In the genomic region with DNA sequence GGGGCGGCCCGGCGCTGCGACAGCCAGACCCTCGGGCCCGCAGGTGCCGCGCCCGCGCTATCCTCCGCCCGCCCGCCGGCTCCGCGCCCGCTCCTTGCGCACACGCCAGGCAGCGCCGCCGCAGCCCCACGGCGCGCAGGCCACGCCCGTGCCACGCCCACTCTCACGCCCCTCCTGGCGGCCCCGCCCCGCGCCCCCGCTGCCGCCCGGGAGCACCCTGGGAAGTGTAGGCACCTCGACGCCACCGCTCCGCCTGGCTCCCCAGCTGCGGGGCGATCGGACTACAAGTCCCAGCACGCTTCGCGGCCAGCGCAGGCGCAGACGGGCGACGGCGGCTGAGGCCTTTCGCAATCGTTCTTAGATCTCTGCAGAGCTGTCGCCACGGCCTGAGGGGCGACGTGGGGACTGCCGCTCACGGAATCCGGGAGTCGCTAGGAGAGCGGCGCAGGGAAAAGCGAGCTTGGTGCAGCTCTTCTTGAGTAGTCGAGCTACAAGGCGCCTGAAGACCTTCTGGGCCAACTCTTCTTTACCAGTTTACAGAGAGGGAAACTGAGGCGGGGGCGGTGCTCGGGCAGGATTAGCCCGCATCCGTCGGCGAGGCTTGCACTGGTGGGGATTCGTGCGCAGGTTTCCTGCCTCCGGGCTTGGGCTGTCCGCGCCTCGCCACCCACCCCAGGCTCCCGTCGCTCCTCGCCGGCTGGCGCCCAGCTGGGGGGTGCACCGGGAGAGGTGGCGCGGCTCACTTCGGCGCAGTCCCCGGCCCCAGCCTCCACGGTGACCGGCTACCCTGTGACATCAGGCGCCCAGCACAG, we compare ENCODE assay signal across 1 cellular context.
TF ChIP-seq lines count a peak whose summit lies in the region.

A gene (minus strand): TSS at position 104 of the 812 bp plus-strand sequence. CDS start 124 bp downstream, outside the sequence.

TF ChIP-seq in K562, 482 proteins besides CTCF, POLR2A, EP300 and RAD21 (continued from another document and continues in another):
- TF ChIP-seq, protein P1, sequence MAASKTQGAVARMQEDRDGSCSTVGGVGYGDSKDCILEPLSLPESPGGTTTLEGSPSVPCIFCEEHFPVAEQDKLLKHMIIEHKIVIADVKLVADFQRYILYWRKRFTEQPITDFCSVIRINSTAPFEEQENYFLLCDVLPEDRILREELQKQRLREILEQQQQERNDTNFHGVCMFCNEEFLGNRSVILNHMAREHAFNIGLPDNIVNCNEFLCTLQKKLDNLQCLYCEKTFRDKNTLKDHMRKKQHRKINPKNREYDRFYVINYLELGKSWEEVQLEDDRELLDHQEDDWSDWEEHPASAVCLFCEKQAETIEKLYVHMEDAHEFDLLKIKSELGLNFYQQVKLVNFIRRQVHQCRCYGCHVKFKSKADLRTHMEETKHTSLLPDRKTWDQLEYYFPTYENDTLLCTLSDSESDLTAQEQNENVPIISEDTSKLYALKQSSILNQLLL (CRISPR knock-in tag; IDR thresholded peaks at IDR 0.05; ENCODE audit: borderline replicate concordance): no peak
- TF ChIP-seq, protein P2, sequence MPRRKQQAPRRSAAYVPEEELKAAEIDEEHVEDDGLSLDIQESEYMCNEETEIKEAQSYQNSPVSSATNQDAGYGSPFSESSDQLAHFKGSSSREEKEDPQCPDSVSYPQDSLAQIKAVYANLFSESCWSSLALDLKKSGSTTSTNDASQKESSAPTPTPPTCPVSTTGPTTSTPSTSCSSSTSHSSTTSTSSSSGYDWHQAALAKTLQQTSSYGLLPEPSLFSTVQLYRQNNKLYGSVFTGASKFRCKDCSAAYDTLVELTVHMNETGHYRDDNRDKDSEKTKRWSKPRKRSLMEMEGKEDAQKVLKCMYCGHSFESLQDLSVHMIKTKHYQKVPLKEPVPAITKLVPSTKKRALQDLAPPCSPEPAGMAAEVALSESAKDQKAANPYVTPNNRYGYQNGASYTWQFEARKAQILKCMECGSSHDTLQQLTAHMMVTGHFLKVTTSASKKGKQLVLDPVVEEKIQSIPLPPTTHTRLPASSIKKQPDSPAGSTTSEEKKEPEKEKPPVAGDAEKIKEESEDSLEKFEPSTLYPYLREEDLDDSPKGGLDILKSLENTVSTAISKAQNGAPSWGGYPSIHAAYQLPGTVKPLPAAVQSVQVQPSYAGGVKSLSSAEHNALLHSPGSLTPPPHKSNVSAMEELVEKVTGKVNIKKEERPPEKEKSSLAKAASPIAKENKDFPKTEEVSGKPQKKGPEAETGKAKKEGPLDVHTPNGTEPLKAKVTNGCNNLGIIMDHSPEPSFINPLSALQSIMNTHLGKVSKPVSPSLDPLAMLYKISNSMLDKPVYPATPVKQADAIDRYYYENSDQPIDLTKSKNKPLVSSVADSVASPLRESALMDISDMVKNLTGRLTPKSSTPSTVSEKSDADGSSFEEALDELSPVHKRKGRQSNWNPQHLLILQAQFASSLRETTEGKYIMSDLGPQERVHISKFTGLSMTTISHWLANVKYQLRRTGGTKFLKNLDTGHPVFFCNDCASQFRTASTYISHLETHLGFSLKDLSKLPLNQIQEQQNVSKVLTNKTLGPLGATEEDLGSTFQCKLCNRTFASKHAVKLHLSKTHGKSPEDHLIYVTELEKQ (CRISPR knock-in tag; IDR thresholded peaks at IDR 0.05): no peak
- TF ChIP-seq HMG20A (CRISPR knock-in tag; conservative IDR thresholded peaks at IDR 0.05) (no peak), TCF7L2 (IDR thresholded peaks at IDR 0.05; ENCODE audit: low read depth, low read length) (no peak), HMG20B (CRISPR knock-in tag; IDR thresholded peaks at IDR 0.05) (no peak), NFRKB (IDR thresholded peaks at IDR 0.05; ENCODE audit: low read depth) (no peak), ZNF695 (CRISPR knock-in tag; IDR thresholded peaks at IDR 0.05) (no peak), MEF2D (tag; conservative IDR thresholded peaks at IDR 0.05; ENCODE audit: low read depth) (no peak), SP1 (CRISPR knock-in tag; IDR thresholded peaks at IDR 0.05) (peak; percentile 65), YY1 (IDR thresholded peaks at IDR 0.05; ENCODE audit: borderline replicate concordance in 1 of 3, control insufficient read depth in 1 of 3, extremely low read depth in 1 of 3, insufficient read depth in 3 of 3, insufficient read length in 1 of 3, insufficient replicate concordance in 2 of 3, low read depth in 1 of 3, low read length in 2 of 3) (no peak), JUNB (CRISPR knock-in tag; conservative IDR thresholded peaks at IDR 0.05) (no peak), MCM7 (IDR thresholded peaks at IDR 0.05) (no peak), TCF7 (IDR thresholded peaks at IDR 0.05; ENCODE audit: borderline replicate concordance) (no peak), E2F3 (CRISPR knock-in tag; IDR thresholded peaks at IDR 0.05) (0 out of 2 replicates have a peak, but pooled peaks have one; percentile 54), HEY1 (CRISPR knock-in tag; IDR thresholded peaks at IDR 0.05; ENCODE audit: borderline replicate concordance) (no peak), ETS2 (tag; IDR thresholded peaks at IDR 0.05; ENCODE audit: borderline replicate concordance, poor library complexity, severe bottlenecking) (no peak), ZNF766 (CRISPR knock-in tag; conservative IDR thresholded peaks at IDR 0.05) (peak; percentile 83), TRIM24 (IDR thresholded peaks at IDR 0.05) (no peak), SLC30A9 (CRISPR knock-in tag; IDR thresholded peaks at IDR 0.05) (no peak), HLTF (IDR thresholded peaks at IDR 0.05) (no peak), PTTG1 (tag; IDR thresholded peaks at IDR 0.05; ENCODE audit: low read depth) (no peak), SOX6 (IDR thresholded peaks at IDR 0.05) (no peak), ZNF778 (CRISPR knock-in tag; IDR thresholded peaks at IDR 0.05) (no peak), POLR2AphosphoS5 (IDR thresholded peaks at IDR 0.05; ENCODE audit: control insufficient read depth, insufficient read depth, low read depth, low read length) (no peak), MEF2A (IDR thresholded peaks at IDR 0.05; ENCODE audit: control insufficient read depth, low read depth, low read length) (no peak), XRCC4 (IDR thresholded peaks at IDR 0.05; ENCODE audit: extremely low read depth, insufficient read depth, insufficient read length) (no peak), ZNF347 (CRISPR knock-in tag; IDR thresholded peaks at IDR 0.05; ENCODE audit: low read depth) (no peak), ARID2 (IDR thresholded peaks at IDR 0.05) (no peak), ZNF77 (CRISPR knock-in tag; IDR thresholded peaks at IDR 0.05) (no peak), ZFPM2 (CRISPR knock-in tag; IDR thresholded peaks at IDR 0.05) (no peak), ARNT (IDR thresholded peaks at IDR 0.05) (no peak), ARHGAP35 (IDR thresholded peaks at IDR 0.05; ENCODE audit: partially characterized antibody) (no peak), RBM34 (IDR thresholded peaks at IDR 0.05; ENCODE audit: borderline replicate concordance, insufficient read depth, low read length) (no peak), TOE1 (IDR thresholded peaks at IDR 0.05; ENCODE audit: borderline replicate concordance) (no peak), TOE1 (CRISPR knock-in tag; IDR thresholded peaks at IDR 0.05; ENCODE audit: borderline replicate concordance, low read depth) (no peak), MAFF (IDR thresholded peaks at IDR 0.05; ENCODE audit: low read length) (no peak), NFIC (IDR thresholded peaks at IDR 0.05) (no peak), ZNF785 (CRISPR knock-in tag; IDR thresholded peaks at IDR 0.05) (no peak), ETV5 (CRISPR knock-in tag; IDR thresholded peaks at IDR 0.05; ENCODE audit: low read depth) (no peak), HCFC1 (IDR thresholded peaks at IDR 0.05; ENCODE audit: low read depth, low read length) (peak; percentile 96), NCOA1 (IDR thresholded peaks at IDR 0.05; ENCODE audit: low read depth) (no peak), CBX3 (IDR thresholded peaks at IDR 0.05; ENCODE audit: borderline replicate concordance in 1 of 2, low read length in 2 of 2) (no peak)
- TF ChIP-seq, protein P3, sequence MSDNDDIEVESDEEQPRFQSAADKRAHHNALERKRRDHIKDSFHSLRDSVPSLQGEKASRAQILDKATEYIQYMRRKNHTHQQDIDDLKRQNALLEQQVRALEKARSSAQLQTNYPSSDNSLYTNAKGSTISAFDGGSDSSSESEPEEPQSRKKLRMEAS (CRISPR knock-in tag; IDR thresholded peaks at IDR 0.05): no peak
- TF ChIP-seq, protein P4, sequence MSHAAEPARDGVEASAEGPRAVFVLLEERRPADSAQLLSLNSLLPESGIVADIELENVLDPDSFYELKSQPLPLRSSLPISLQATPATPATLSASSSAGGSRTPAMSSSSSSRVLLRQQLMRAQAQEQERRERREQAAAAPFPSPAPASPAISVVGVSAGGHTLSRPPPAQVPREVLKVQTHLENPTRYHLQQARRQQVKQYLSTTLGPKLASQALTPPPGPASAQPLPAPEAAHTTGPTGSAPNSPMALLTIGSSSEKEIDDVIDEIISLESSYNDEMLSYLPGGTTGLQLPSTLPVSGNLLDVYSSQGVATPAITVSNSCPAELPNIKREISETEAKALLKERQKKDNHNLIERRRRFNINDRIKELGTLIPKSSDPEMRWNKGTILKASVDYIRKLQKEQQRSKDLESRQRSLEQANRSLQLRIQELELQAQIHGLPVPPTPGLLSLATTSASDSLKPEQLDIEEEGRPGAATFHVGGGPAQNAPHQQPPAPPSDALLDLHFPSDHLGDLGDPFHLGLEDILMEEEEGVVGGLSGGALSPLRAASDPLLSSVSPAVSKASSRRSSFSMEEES (CRISPR knock-in tag; IDR thresholded peaks at IDR 0.05): no peak
- TF ChIP-seq, protein P5, sequence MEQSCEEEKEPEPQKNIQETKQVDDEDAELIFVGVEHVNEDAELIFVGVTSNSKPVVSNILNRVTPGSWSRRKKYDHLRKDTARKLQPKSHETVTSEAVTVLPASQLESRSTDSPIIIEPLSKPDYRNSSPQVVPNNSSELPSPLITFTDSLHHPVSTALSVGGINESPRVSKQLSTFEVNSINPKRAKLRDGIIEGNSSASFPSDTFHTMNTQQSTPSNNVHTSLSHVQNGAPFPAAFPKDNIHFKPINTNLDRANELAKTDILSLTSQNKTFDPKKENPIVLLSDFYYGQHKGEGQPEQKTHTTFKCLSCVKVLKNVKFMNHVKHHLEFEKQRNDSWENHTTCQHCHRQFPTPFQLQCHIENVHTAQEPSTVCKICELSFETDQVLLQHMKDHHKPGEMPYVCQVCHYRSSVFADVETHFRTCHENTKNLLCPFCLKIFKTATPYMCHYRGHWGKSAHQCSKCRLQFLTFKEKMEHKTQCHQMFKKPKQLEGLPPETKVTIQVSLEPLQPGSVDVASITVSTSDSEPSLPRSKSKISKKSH (CRISPR knock-in tag; IDR thresholded peaks at IDR 0.05): no peak
- TF ChIP-seq, protein P6, sequence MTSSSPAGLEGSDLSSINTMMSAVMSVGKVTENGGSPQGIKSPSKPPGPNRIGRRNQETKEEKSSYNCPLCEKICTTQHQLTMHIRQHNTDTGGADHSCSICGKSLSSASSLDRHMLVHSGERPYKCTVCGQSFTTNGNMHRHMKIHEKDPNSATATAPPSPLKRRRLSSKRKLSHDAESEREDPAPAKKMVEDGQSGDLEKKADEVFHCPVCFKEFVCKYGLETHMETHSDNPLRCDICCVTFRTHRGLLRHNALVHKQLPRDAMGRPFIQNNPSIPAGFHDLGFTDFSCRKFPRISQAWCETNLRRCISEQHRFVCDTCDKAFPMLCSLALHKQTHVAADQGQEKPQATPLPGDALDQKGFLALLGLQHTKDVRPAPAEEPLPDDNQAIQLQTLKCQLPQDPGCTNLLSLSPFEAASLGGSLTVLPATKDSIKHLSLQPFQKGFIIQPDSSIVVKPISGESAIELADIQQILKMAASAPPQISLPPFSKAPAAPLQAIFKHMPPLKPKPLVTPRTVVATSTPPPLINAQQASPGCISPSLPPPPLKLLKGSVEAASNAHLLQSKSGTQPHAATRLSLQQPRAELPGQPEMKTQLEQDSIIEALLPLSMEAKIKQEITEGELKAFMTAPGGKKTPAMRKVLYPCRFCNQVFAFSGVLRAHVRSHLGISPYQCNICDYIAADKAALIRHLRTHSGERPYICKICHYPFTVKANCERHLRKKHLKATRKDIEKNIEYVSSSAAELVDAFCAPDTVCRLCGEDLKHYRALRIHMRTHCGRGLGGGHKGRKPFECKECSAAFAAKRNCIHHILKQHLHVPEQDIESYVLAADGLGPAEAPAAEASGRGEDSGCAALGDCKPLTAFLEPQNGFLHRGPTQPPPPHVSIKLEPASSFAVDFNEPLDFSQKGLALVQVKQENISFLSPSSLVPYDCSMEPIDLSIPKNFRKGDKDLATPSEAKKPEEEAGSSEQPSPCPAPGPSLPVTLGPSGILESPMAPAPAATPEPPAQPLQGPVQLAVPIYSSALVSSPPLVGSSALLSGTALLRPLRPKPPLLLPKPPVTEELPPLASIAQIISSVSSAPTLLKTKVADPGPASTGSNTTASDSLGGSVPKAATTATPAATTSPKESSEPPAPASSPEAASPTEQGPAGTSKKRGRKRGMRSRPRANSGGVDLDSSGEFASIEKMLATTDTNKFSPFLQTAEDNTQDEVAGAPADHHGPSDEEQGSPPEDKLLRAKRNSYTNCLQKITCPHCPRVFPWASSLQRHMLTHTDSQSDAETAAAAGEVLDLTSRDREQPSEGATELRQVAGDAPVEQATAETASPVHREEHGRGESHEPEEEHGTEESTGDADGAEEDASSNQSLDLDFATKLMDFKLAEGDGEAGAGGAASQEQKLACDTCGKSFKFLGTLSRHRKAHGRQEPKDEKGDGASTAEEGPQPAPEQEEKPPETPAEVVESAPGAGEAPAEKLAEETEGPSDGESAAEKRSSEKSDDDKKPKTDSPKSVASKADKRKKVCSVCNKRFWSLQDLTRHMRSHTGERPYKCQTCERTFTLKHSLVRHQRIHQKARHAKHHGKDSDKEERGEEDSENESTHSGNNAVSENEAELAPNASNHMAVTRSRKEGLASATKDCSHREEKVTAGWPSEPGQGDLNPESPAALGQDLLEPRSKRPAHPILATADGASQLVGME (CRISPR knock-in tag; IDR thresholded peaks at IDR 0.05): peak; percentile 68; the same call in 1 of the 2 replicates
- TF ChIP-seq, protein P7, sequence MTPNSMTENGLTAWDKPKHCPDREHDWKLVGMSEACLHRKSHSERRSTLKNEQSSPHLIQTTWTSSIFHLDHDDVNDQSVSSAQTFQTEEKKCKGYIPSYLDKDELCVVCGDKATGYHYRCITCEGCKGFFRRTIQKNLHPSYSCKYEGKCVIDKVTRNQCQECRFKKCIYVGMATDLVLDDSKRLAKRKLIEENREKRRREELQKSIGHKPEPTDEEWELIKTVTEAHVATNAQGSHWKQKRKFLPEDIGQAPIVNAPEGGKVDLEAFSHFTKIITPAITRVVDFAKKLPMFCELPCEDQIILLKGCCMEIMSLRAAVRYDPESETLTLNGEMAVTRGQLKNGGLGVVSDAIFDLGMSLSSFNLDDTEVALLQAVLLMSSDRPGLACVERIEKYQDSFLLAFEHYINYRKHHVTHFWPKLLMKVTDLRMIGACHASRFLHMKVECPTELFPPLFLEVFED (CRISPR knock-in tag; conservative IDR thresholded peaks at IDR 0.05): no peak
- TF ChIP-seq, protein P8, sequence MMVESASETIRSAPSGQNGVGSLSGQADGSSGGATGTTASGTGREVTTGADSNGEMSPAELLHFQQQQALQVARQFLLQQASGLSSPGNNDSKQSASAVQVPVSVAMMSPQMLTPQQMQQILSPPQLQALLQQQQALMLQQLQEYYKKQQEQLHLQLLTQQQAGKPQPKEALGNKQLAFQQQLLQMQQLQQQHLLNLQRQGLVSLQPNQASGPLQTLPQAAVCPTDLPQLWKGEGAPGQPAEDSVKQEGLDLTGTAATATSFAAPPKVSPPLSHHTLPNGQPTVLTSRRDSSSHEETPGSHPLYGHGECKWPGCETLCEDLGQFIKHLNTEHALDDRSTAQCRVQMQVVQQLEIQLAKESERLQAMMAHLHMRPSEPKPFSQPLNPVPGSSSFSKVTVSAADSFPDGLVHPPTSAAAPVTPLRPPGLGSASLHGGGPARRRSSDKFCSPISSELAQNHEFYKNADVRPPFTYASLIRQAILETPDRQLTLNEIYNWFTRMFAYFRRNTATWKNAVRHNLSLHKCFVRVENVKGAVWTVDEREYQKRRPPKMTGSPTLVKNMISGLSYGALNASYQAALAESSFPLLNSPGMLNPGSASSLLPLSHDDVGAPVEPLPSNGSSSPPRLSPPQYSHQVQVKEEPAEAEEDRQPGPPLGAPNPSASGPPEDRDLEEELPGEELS (CRISPR knock-in tag; IDR thresholded peaks at IDR 0.05; ENCODE audit: borderline replicate concordance): no peak
